1 cellular context compared by ENCODE assay signal in the genomic region with DNA sequence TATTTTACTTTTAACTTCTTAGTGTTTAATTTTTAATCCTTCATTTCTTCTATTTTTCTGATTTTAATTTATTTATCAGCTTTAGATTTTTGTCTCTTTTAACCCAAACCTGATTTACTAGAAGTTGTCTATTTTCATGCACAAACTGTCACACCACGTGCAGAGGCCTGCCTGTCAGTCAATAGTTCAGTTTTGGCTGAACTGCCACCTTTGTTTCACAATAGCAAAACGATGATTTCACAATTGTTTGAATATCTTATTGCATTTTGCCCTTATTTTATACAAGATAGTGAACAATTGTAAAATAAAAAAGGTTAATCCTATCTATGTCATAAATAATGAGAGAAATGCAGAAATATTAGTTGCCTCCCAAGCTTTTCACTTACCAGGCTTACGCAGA.
TF ChIP-seq lines count a peak whose summit lies in the region.

No MANE protein-coding gene starts in this region.

TF ChIP-seq in HepG2, 621 proteins besides CTCF, POLR2A, EP300 and RAD21 (continued from another document and continues in another):
- TF ChIP-seq, protein P1, sequence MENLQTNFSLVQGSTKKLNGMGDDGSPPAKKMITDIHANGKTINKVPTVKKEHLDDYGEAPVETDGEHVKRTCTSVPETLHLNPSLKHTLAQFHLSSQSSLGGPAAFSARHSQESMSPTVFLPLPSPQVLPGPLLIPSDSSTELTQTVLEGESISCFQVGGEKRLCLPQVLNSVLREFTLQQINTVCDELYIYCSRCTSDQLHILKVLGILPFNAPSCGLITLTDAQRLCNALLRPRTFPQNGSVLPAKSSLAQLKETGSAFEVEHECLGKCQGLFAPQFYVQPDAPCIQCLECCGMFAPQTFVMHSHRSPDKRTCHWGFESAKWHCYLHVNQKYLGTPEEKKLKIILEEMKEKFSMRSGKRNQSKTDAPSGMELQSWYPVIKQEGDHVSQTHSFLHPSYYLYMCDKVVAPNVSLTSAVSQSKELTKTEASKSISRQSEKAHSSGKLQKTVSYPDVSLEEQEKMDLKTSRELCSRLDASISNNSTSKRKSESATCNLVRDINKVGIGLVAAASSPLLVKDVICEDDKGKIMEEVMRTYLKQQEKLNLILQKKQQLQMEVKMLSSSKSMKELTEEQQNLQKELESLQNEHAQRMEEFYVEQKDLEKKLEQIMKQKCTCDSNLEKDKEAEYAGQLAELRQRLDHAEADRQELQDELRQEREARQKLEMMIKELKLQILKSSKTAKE (CRISPR knock-in tag; IDR thresholded peaks at IDR 0.05; ENCODE audit: borderline replicate concordance), result no peak
- TF ChIP-seq HMG20A (CRISPR knock-in tag; IDR thresholded peaks at IDR 0.05; ENCODE audit: borderline replicate concordance) (peak; percentile 51), ZNF816 (CRISPR knock-in tag; IDR thresholded peaks at IDR 0.05; ENCODE audit: borderline replicate concordance) (peak; percentile 51; the same call in 1 of the 2 replicates), SOX5 (CRISPR knock-in tag; IDR thresholded peaks at IDR 0.05; ENCODE audit: borderline replicate concordance) (peak; percentile 78; the same call in 1 of the 2 replicates), FOXJ3 (CRISPR knock-in tag; IDR thresholded peaks at IDR 0.05; ENCODE audit: borderline replicate concordance) (peak; percentile 75; the same call in 1 of the 2 replicates), ZNF232 (CRISPR knock-in tag; IDR thresholded peaks at IDR 0.05; ENCODE audit: borderline replicate concordance) (peak; percentile 57; the same call in 1 of the 2 replicates), ETV5 (CRISPR knock-in tag; IDR thresholded peaks at IDR 0.05; ENCODE audit: borderline replicate concordance) (peak; percentile 20; the same call in 1 of the 2 replicates), NKX3-1 (CRISPR knock-in tag; IDR thresholded peaks at IDR 0.05) (no peak), MXD4 (CRISPR knock-in tag; IDR thresholded peaks at IDR 0.05) (peak; percentile 41; the same call in 1 of the 2 replicates), ZNF530 (CRISPR knock-in tag; IDR thresholded peaks at IDR 0.05; ENCODE audit: low read depth) (no peak), CREM (IDR thresholded peaks at IDR 0.05) (peak; percentile 40; the same call in 1 of the 2 replicates), CREM (CRISPR knock-in tag; IDR thresholded peaks at IDR 0.05) (no peak), SOX13 (IDR thresholded peaks at IDR 0.05) (0 out of 2 replicates have a peak, but pooled peaks have one; percentile 22), SOX13 (CRISPR knock-in tag; conservative IDR thresholded peaks at IDR 0.05 in 1 of 2, IDR thresholded peaks at IDR 0.05 in 1 of 2) (peak in 1 of 2 experiments; percentile 85; a peak in 2 of 4 replicates), ZNF335 (CRISPR knock-in tag; IDR thresholded peaks at IDR 0.05) (no peak), SP5 (CRISPR knock-in tag; IDR thresholded peaks at IDR 0.05; ENCODE audit: borderline replicate concordance, low read depth) (peak; percentile 19; the same call in 1 of the 2 replicates), RBM22 (optimal IDR thresholded peaks at IDR 0.05; ENCODE audit: low read length) (no peak), NCOA1 (CRISPR knock-in tag; IDR thresholded peaks at IDR 0.05) (peak; percentile 67; the same call in 1 of the 2 replicates), ZFY (CRISPR knock-in tag; IDR thresholded peaks at IDR 0.05) (peak; percentile 61; the same call in 1 of the 2 replicates), MEIS1 (CRISPR knock-in tag; IDR thresholded peaks at IDR 0.05; ENCODE audit: borderline replicate concordance) (peak; percentile 74), LCORL (IDR thresholded peaks at IDR 0.05) (no peak), LCORL (CRISPR knock-in tag; IDR thresholded peaks at IDR 0.05) (peak; percentile 71; the same call in 1 of the 2 replicates), ZNF607 (CRISPR knock-in tag; IDR thresholded peaks at IDR 0.05; ENCODE audit: borderline replicate concordance) (no peak), GATAD2A (CRISPR knock-in tag; IDR thresholded peaks at IDR 0.05) (peak; percentile 96), ZMYM2 (CRISPR knock-in tag; IDR thresholded peaks at IDR 0.05) (peak; percentile 60; the same call in 1 of the 2 replicates), RFX3 (CRISPR knock-in tag; IDR thresholded peaks at IDR 0.05) (no peak), ZNF331 (CRISPR knock-in tag; IDR thresholded peaks at IDR 0.05) (peak; percentile 65; the same call in 1 of the 2 replicates), MYC (CRISPR knock-in tag; IDR thresholded peaks at IDR 0.05; ENCODE audit: borderline replicate concordance) (peak; percentile 42; the same call in 1 of the 2 replicates), YEATS2 (CRISPR knock-in tag; IDR thresholded peaks at IDR 0.05; ENCODE audit: borderline replicate concordance) (peak; percentile 54; the same call in 1 of the 2 replicates), CREB1 (IDR thresholded peaks at IDR 0.05) (no peak), CREB1 (CRISPR knock-in tag; IDR thresholded peaks at IDR 0.05) (peak; percentile 72), NR2F1 (CRISPR knock-in tag; IDR thresholded peaks at IDR 0.05) (0 out of 4 replicates have a peak, but pooled peaks of 1 of the 2 experiments have one; percentile 42), DPF2 (CRISPR knock-in tag; IDR thresholded peaks at IDR 0.05; ENCODE audit: borderline replicate concordance, low read depth) (0 out of 2 replicates have a peak, but pooled peaks have one; percentile 39)
- TF ChIP-seq, protein P2, sequence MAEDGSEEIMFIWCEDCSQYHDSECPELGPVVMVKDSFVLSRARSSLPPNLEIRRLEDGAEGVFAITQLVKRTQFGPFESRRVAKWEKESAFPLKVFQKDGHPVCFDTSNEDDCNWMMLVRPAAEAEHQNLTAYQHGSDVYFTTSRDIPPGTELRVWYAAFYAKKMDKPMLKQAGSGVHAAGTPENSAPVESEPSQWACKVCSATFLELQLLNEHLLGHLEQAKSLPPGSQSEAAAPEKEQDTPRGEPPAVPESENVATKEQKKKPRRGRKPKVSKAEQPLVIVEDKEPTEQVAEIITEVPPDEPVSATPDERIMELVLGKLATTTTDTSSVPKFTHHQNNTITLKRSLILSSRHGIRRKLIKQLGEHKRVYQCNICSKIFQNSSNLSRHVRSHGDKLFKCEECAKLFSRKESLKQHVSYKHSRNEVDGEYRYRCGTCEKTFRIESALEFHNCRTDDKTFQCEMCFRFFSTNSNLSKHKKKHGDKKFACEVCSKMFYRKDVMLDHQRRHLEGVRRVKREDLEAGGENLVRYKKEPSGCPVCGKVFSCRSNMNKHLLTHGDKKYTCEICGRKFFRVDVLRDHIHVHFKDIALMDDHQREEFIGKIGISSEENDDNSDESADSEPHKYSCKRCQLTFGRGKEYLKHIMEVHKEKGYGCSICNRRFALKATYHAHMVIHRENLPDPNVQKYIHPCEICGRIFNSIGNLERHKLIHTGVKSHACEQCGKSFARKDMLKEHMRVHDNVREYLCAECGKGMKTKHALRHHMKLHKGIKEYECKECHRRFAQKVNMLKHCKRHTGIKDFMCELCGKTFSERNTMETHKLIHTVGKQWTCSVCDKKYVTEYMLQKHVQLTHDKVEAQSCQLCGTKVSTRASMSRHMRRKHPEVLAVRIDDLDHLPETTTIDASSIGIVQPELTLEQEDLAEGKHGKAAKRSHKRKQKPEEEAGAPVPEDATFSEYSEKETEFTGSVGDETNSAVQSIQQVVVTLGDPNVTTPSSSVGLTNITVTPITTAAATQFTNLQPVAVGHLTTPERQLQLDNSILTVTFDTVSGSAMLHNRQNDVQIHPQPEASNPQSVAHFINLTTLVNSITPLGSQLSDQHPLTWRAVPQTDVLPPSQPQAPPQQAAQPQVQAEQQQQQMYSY (CRISPR knock-in tag; IDR thresholded peaks at IDR 0.05), result no peak
- TF ChIP-seq, protein P3, sequence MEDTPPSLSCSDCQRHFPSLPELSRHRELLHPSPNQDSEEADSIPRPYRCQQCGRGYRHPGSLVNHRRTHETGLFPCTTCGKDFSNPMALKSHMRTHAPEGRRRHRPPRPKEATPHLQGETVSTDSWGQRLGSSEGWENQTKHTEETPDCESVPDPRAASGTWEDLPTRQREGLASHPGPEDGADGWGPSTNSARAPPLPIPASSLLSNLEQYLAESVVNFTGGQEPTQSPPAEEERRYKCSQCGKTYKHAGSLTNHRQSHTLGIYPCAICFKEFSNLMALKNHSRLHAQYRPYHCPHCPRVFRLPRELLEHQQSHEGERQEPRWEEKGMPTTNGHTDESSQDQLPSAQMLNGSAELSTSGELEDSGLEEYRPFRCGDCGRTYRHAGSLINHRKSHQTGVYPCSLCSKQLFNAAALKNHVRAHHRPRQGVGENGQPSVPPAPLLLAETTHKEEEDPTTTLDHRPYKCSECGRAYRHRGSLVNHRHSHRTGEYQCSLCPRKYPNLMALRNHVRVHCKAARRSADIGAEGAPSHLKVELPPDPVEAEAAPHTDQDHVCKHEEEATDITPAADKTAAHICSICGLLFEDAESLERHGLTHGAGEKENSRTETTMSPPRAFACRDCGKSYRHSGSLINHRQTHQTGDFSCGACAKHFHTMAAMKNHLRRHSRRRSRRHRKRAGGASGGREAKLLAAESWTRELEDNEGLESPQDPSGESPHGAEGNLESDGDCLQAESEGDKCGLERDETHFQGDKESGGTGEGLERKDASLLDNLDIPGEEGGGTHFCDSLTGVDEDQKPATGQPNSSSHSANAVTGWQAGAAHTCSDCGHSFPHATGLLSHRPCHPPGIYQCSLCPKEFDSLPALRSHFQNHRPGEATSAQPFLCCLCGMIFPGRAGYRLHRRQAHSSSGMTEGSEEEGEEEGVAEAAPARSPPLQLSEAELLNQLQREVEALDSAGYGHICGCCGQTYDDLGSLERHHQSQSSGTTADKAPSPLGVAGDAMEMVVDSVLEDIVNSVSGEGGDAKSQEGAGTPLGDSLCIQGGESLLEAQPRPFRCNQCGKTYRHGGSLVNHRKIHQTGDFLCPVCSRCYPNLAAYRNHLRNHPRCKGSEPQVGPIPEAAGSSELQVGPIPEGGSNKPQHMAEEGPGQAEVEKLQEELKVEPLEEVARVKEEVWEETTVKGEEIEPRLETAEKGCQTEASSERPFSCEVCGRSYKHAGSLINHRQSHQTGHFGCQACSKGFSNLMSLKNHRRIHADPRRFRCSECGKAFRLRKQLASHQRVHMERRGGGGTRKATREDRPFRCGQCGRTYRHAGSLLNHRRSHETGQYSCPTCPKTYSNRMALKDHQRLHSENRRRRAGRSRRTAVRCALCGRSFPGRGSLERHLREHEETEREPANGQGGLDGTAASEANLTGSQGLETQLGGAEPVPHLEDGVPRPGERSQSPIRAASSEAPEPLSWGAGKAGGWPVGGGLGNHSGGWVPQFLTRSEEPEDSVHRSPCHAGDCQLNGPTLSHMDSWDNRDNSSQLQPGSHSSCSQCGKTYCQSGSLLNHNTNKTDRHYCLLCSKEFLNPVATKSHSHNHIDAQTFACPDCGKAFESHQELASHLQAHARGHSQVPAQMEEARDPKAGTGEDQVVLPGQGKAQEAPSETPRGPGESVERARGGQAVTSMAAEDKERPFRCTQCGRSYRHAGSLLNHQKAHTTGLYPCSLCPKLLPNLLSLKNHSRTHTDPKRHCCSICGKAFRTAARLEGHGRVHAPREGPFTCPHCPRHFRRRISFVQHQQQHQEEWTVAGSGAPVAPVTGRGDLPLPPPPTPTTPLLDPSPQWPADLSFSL (CRISPR knock-in tag; IDR thresholded peaks at IDR 0.05), result peak; percentile 37; the same call in 1 of the 2 replicates
- TF ChIP-seq, protein P4, sequence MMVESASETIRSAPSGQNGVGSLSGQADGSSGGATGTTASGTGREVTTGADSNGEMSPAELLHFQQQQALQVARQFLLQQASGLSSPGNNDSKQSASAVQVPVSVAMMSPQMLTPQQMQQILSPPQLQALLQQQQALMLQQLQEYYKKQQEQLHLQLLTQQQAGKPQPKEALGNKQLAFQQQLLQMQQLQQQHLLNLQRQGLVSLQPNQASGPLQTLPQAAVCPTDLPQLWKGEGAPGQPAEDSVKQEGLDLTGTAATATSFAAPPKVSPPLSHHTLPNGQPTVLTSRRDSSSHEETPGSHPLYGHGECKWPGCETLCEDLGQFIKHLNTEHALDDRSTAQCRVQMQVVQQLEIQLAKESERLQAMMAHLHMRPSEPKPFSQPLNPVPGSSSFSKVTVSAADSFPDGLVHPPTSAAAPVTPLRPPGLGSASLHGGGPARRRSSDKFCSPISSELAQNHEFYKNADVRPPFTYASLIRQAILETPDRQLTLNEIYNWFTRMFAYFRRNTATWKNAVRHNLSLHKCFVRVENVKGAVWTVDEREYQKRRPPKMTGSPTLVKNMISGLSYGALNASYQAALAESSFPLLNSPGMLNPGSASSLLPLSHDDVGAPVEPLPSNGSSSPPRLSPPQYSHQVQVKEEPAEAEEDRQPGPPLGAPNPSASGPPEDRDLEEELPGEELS (CRISPR knock-in tag; IDR thresholded peaks at IDR 0.05), result 0 out of 2 replicates have a peak, but pooled peaks have one; percentile 47
- TF ChIP-seq, protein P5, sequence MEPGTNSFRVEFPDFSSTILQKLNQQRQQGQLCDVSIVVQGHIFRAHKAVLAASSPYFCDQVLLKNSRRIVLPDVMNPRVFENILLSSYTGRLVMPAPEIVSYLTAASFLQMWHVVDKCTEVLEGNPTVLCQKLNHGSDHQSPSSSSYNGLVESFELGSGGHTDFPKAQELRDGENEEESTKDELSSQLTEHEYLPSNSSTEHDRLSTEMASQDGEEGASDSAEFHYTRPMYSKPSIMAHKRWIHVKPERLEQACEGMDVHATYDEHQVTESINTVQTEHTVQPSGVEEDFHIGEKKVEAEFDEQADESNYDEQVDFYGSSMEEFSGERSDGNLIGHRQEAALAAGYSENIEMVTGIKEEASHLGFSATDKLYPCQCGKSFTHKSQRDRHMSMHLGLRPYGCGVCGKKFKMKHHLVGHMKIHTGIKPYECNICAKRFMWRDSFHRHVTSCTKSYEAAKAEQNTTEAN (CRISPR knock-in tag; conservative IDR thresholded peaks at IDR 0.05), result 0 out of 2 replicates have a peak, but pooled peaks have one; percentile 57
- TF ChIP-seq, protein P6, sequence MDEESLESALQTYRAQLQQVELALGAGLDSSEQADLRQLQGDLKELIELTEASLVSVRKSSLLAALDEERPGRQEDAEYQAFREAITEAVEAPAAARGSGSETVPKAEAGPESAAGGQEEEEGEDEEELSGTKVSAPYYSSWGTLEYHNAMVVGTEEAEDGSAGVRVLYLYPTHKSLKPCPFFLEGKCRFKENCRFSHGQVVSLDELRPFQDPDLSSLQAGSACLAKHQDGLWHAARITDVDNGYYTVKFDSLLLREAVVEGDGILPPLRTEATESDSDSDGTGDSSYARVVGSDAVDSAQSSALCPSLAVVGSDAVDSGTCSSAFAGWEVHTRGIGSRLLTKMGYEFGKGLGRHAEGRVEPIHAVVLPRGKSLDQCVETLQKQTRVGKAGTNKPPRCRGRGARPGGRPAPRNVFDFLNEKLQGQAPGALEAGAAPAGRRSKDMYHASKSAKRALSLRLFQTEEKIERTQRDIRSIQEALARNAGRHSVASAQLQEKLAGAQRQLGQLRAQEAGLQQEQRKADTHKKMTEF (CRISPR knock-in tag; IDR thresholded peaks at IDR 0.05), result peak; percentile 66; the same call in 1 of the 2 replicates
- TF ChIP-seq, protein P7, sequence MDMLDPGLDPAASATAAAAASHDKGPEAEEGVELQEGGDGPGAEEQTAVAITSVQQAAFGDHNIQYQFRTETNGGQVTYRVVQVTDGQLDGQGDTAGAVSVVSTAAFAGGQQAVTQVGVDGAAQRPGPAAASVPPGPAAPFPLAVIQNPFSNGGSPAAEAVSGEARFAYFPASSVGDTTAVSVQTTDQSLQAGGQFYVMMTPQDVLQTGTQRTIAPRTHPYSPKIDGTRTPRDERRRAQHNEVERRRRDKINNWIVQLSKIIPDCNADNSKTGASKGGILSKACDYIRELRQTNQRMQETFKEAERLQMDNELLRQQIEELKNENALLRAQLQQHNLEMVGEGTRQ (IDR thresholded peaks at IDR 0.05; ENCODE audit: low read depth, low read length), result peak; percentile 57; the same call in 1 of the 2 replicates
- TF ChIP-seq, protein P7 (CRISPR knock-in tag; IDR thresholded peaks at IDR 0.05; ENCODE audit: borderline replicate concordance), result peak; percentile 51; the same call in 1 of the 2 replicates
